ENCODE assay signal across 11 cellular contexts in genomic region chr6:137494281-137494966, GRCh38. TPM values are rescaled to one million over a fixed set of nuclear protein-coding genes. Genes with fewer than 3 reads are reported as not detected.
DNase-seq lines count a peak whose midpoint lies in the region; ATAC-seq and TF ChIP-seq lines count a peak whose summit lies in the region.
"Had no signal": no experiment of that assay in that cellular context is flagged by ENCODE, and none has a peak within 500 bp of the region (broad histone marks: within the 10 kb centered on the region; RNA-seq: fewer than 3 reads in every experiment).

Gene OLIG3 (minus strand): TSS chr6:137494394. CDS start chr6:137494170, 224 bp downstream.

- no TSS peak for BruUV-seq in IMR-90 (replicated peaks; lab: Mats Ljungman, UMichigan)

- H4K91ac ChIP-seq in IMR-90 (ENCODE audit: insufficient read depth, low read depth, low read length): no peak within 1 kb of the TSS

- no peaks in the 10 kb centered on the region for H3F3A ChIP-seq in neural cell (ENCODE audit: insufficient read depth, low read length, poor library complexity, severe bottlenecking)

- no peak within 1 kb of the TSS for H3K9ac ChIP-seq in IMR-90 (ENCODE audit: low read depth, low read length)
- H3K9ac ChIP-seq in neural cell (ENCODE audit: low read length): no peak within 1 kb of the TSS

- no peak within 1 kb of the TSS for H2AK5ac ChIP-seq in IMR-90 (ENCODE audit: low read depth, low read length)

- no peak within 1 kb of the TSS for H2BK15ac ChIP-seq in IMR-90 (ENCODE audit: low read depth, low read length)

- H3K79me1 ChIP-seq in IMR-90 (ENCODE audit: low read depth in 1 of 2, low read length in 2 of 2): no peaks in the 10 kb centered on the region

- H4K20me1 ChIP-seq in IMR-90 (ENCODE audit: insufficient read depth, low read length) (no peaks in the 10 kb centered on the region), neural cell (ENCODE audit: insufficient read depth) (no peaks in the 10 kb centered on the region)

- TF ChIP-seq POLR2A in IMR-90 (IDR thresholded peaks at IDR 0.05; ENCODE audit: low read depth, low read length): no peak

- TF ChIP-seq EP300 in neural cell (conservative IDR thresholded peaks at IDR 0.05; ENCODE audit: poor library complexity, severe bottlenecking): no peak

- WGBS in IMR-90 (ENCODE audit: extremely low coverage in 2 of 2, insufficient read length in 1 of 2), 2 experiments: no CpG with 5 or more reads among the region's 23 CpGs

- H3K27ac Mint-ChIP-seq in CD4-positive, alpha-beta memory T cell: peak within 1 kb of the TSS in 5 of 7 donors; percentile 52 to 82 (median 73)
- H3K27ac Mint-ChIP-seq in brain: peak within 1 kb of the TSS in 2 of 5 experiments; percentile 60 to 96

- H3K27me3 Mint-ChIP-seq in CD4-positive, alpha-beta memory T cell: peaks cover 76 to 77% of the 10 kb centered on the region in 2 donors
- peaks cover 100% of the 10 kb centered on the region for H3K27me3 Mint-ChIP-seq in brain

- TF ChIP-seq CTCF in IMR-90 (conservative IDR thresholded peaks at IDR 0.05; ENCODE audit: low read depth, low read length) (no peak), brain (conservative IDR thresholded peaks at IDR 0.05) (no peak), neural cell (IDR thresholded peaks at IDR 0.05; ENCODE audit: poor library complexity, severe bottlenecking) (no peak)

- peaks cover 92% of the 10 kb centered on the region for H3K27me3 ChIP-seq in CD4-positive, alpha-beta memory T cell (ENCODE audit: insufficient read depth, low read length)
- H3K27me3 ChIP-seq in IMR-90 (ENCODE audit: control insufficient read depth, insufficient read depth, low read length) (peaks cover 96% of the 10 kb centered on the region), neural cell (ENCODE audit: insufficient read depth, low read depth, low read length) (peaks cover 99% of the 10 kb centered on the region)

- no peaks in the 10 kb centered on the region for H3K9me3 ChIP-seq in CD4-positive, alpha-beta memory T cell (ENCODE audit: control insufficient read depth in 1 of 2, low read length in 2 of 2)
- peaks cover 9% of the 10 kb centered on the region; the same call in 1 of the 2 replicates for H3K9me3 ChIP-seq in IMR-90 (ENCODE audit: control insufficient read depth, insufficient read depth, low read length)
- no peaks in the 10 kb centered on the region for H3K9me3 ChIP-seq in neural cell (ENCODE audit: low read length)
- H3K9me3 ChIP-seq: tibial nerve had no signal

- peak within 1 kb of the TSS; percentile 34 for H2AFZ ChIP-seq in IMR-90 (replicated peaks; ENCODE audit: low read length, poor library complexity)
- no peak within 1 kb of the TSS for H2AFZ ChIP-seq in neural cell (ENCODE audit: low read depth, low read length)

- no peaks in the 10 kb centered on the region for H3K9me2 ChIP-seq in neural cell (ENCODE audit: insufficient read depth, low read length)

- no peak within 1 kb of the TSS for H3K27ac ChIP-seq in CD4-positive, alpha-beta memory T cell (ENCODE audit: low read depth, low read length)
- H3K27ac ChIP-seq in IMR-90 (ENCODE audit: insufficient read depth, low read length) (no peak within 1 kb of the TSS), neural cell (ENCODE audit: low read length) (no peak within 1 kb of the TSS)
- H3K27ac ChIP-seq: tibial nerve had no signal

- no peak within 1 kb of the TSS for H3K4ac ChIP-seq in IMR-90 (ENCODE audit: low read depth, low read length)

- H3K36me3 Mint-ChIP-seq in CD4-positive, alpha-beta memory T cell: no peaks in the 10 kb centered on the region
- H3K36me3 Mint-ChIP-seq in brain: no peaks in the 10 kb centered on the region

- H3K9me3 Mint-ChIP-seq in CD4-positive, alpha-beta memory T cell: peaks cover 0 to 36% (median 11%) of the 10 kb centered on the region in 8 donors
- peaks cover 0 to 11% (median 8%) of the 10 kb centered on the region in 5 experiments for H3K9me3 Mint-ChIP-seq in brain

- peaks cover 61% of the 10 kb centered on the region for H3K4me1 ChIP-seq in CD4-positive, alpha-beta memory T cell (ENCODE audit: insufficient read depth, low read length)
- no peaks in the 10 kb centered on the region for H3K4me1 ChIP-seq in IMR-90 (ENCODE audit: control insufficient read depth, insufficient read depth, low read length)

- H3K23ac ChIP-seq in IMR-90 (ENCODE audit: low read depth, low read length): no peak within 1 kb of the TSS

- H3K18ac ChIP-seq in IMR-90 (ENCODE audit: low read depth, low read length): no peak within 1 kb of the TSS

- H2BK120ac ChIP-seq in IMR-90 (ENCODE audit: low read depth, low read length): no peak within 1 kb of the TSS

- no peak within 1 kb of the TSS for H2AK9ac ChIP-seq in IMR-90 (replicated peaks; ENCODE audit: low read depth, low read length, poor library complexity)

- no peak within 1 kb of the TSS for H3K56ac ChIP-seq in IMR-90 (ENCODE audit: extremely low read depth, insufficient read depth, low read length)

- intact Hi-C loops in CD4-positive, alpha-beta memory T cell (cut with micrococcal nuclease): no loop called here
- intact Hi-C loops in IMR-90 (cut with micrococcal nuclease): no loop called here

- dilution Hi-C loops in IMR-90 (cut with HindIII; ENCODE audit: low sequenced_read_pairs, unreplicated experiment): no loop called here

- H3K4me1 Mint-ChIP-seq in CD4-positive, alpha-beta memory T cell: peaks cover 31 to 74% (median 53%) of the 10 kb centered on the region in 4 donors
- H3K4me1 Mint-ChIP-seq in brain: peaks cover 67% of the 10 kb centered on the region

- no peak within 1 kb of the TSS for H2BK5ac ChIP-seq in IMR-90 (ENCODE audit: low read depth, low read length, poor library complexity, severe bottlenecking)

- no peak within 1 kb of the TSS for H4K5ac ChIP-seq in IMR-90 (ENCODE audit: low read depth, low read length)

- H3K36me3 ChIP-seq in CD4-positive, alpha-beta memory T cell (ENCODE audit: insufficient read depth, low read length): no peaks in the 10 kb centered on the region
- H3K36me3 ChIP-seq in IMR-90 (ENCODE audit: control insufficient read depth, insufficient read depth, low read length): no peaks in the 10 kb centered on the region
- no peaks in the 10 kb centered on the region for H3K36me3 ChIP-seq in neural cell (ENCODE audit: insufficient read depth, low read length)
- H3K36me3 ChIP-seq: tibial nerve had no signal

- POLR2A ChIA-PET in CD4-positive, alpha-beta memory T cell (lab: Charles Lee; ENCODE audit: partially characterized antibody): interaction anchor here (0.9 to 1.5 kb wide), 4 partner anchors 8 to 65 kb away, joined by 3 to 5 read pairs (median 4); no protein-coding TSS in a partner anchor
- POLR2A ChIA-PET in IMR-90 (lab: Charles Lee; ENCODE audit: unreplicated experiment): no interaction called here

- ATAC-seq in IMR-90 (ENCODE audit: low read depth) (no peak), GM18511 (IDR thresholded peaks at IDR 0.05; ENCODE audit: unreplicated experiment) (no peak), GM18868 (IDR thresholded peaks at IDR 0.05; ENCODE audit: unreplicated experiment) (no peak), HG03135 (IDR thresholded peaks at IDR 0.05; ENCODE audit: unreplicated experiment) (no peak)

- H3K79me2 ChIP-seq in neural cell (replicated peaks; ENCODE audit: insufficient read depth, low read length): no peaks in the 10 kb centered on the region

- no peak for TF ChIP-seq RAD21 in IMR-90 (IDR thresholded peaks at IDR 0.05; ENCODE audit: low read length)
- TF ChIP-seq RAD21 in neural cell (conservative IDR thresholded peaks at IDR 0.05): no peak

- H3K14ac ChIP-seq in IMR-90 (replicated peaks; ENCODE audit: low read depth, low read length): no peak within 1 kb of the TSS

- H3K4me3 ChIP-seq in CD4-positive, alpha-beta memory T cell (ENCODE audit: low read length in 2 of 2): peak within 1 kb of the TSS in 1 of 2 donors; percentile 1
- no peak within 1 kb of the TSS for H3K4me3 ChIP-seq in IMR-90 (ENCODE audit: insufficient read depth, low read depth, low read length)
- peak within 1 kb of the TSS; percentile 49 for H3K4me3 ChIP-seq in neural cell (ENCODE audit: low read length)

- H3K9me1 ChIP-seq in IMR-90 (ENCODE audit: insufficient read depth, low read length): no peaks in the 10 kb centered on the region; the same call in 1 of the 2 replicates

- no peak within 1 kb of the TSS for H2BK20ac ChIP-seq in IMR-90 (ENCODE audit: low read depth, low read length)

- CTCF ChIA-PET in CD4-positive, alpha-beta memory T cell (lab: Charles Lee; ENCODE audit: partially characterized antibody): interaction anchor here (1.4 to 3.5 kb wide), 3 partner anchors 65 to 152 kb away, joined by 4 to 20 read pairs (median 7); no protein-coding TSS in a partner anchor
- CTCF ChIA-PET in IMR-90 (lab: Yijun Ruan, JAX): no interaction called here

- H3K4me3 Mint-ChIP-seq in CD4-positive, alpha-beta memory T cell: peak within 1 kb of the TSS; percentile 49 to 81 (median 66)
- peak within 1 kb of the TSS; percentile 60 to 90 (median 77) for H3K4me3 Mint-ChIP-seq in brain

- H3K4me2 ChIP-seq in IMR-90 (ENCODE audit: low read depth, low read length) (no peak within 1 kb of the TSS), neural cell (ENCODE audit: low read length) (no peak within 1 kb of the TSS)

- DNase-seq in CD4-positive, alpha-beta memory T cell: no peak
- DNase-seq in IMR-90 (no peak), kidney glomerular epithelial cell (lab: John Stamatoyannopoulos, UW) (no peak)
- DNase-seq: central memory CD4-positive, alpha-beta T cell; OCI-M1 had no signal

- in situ Hi-C loops in IMR-90 (cut with MboI; ENCODE audit: low sequenced_read_pairs): no loop called here

- no peak within 1 kb of the TSS for H4K8ac ChIP-seq in IMR-90 (ENCODE audit: low read depth in 2 of 2, low read length in 2 of 2)

TF ChIP-seq in IMR-90, 13 proteins besides CTCF, POLR2A, EP300 and RAD21 (continues in another document):
- no peak for TF ChIP-seq MAZ (IDR thresholded peaks at IDR 0.05; ENCODE audit: borderline replicate concordance, low read depth, low read length)

TF ChIP-seq in neural cell, 6 proteins besides CTCF, POLR2A, EP300 and RAD21 (continues in another document):
- TF ChIP-seq MXI1 (conservative IDR thresholded peaks at IDR 0.05; ENCODE audit: poor library complexity, severe bottlenecking) (no peak), TAF1 (IDR thresholded peaks at IDR 0.05; ENCODE audit: low read depth) (no peak), POLR2AphosphoS5 (IDR thresholded peaks at IDR 0.05) (no peak)

RNA-seq across cellular contexts. Expression of gene OLIG3, which starts in this region (rescaled TPM):
- not detected for total RNA-seq in CD4-positive, alpha-beta memory T cell
- polyA plus RNA-seq in CD4-positive, alpha-beta memory T cell: not detected
- total RNA-seq in IMR-90 (2012; rRNA removed): not detected in 2 replicates
- not detected in 2 replicates for polyA plus RNA-seq in IMR-90 (2012; rRNA removed)
- not detected in 2 replicates for polyA plus RNA-seq in IMR-90 (2012; cell fraction: cytosol; rRNA removed)
- not detected in 2 replicates for polyA plus RNA-seq in IMR-90 (2012; cell fraction: nucleus; rRNA removed; ENCODE audit: low replicate concordance)
- polyA plus RNA-seq in brain (ENCODE audit: insufficient read depth, low read depth, low replicate concordance): not detected
- polyA plus RNA-seq in neural cell: not detected in 2 replicates
- polyA minus RNA-seq in neural cell: not detected in 2 replicates
- total RNA-seq: tibial nerve had no signal
